Comparison of ENCODE assay signal across 12 cellular contexts in the genomic region with DNA sequence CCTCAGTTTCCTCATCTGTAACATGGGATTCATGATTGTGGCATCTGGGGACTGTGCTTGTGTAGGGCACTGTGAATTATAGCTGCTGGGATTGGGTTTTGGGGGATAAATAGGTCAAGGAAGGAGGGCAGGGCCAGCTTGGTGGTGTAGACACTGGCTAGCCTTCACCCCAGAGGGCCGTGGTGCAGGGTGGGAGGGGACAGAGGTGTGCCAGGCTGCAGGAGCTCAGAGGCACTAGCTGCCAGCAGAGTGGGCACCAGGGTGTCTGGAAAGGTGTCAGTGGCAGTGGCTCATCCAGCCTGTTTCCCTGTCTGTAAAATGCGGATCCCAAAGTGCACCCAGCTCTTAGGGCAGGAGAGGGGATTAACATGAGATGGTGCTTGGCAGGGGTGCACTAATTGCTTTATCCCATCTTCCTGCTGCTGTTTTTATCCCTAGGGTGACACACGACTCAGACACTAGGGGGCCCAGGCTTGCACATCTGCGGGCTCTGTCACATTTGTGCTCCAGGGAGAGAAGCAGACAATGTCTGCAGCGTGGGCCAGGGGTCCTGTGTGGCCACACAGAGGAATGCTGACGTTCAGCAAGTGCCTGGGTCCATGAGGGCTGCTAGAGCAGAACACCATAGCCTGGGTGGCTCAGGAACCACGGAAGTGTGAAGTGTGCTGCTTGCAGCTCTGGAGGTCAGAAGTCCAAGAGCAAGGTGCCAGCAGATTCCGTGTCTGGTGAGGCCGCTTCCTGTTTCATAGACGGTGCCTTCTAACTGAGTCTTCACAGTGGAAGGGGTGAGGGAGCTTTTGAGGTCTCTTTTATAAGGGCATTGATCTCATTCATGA. TPM values are rescaled to one million over a fixed set of nuclear protein-coding genes. Genes with fewer than 3 reads are reported as not detected.
DNase-seq lines count a peak whose midpoint lies in the region; ATAC-seq and TF ChIP-seq lines count a peak whose summit lies in the region.
"Had no signal": no experiment of that assay in that cellular context is flagged by ENCODE, and none has a peak within 500 bp of the region (broad histone marks: within the 10 kb centered on the region; RNA-seq: fewer than 3 reads in every experiment).

No MANE protein-coding gene starts in this region.

- peaks cover 31 to 84% (median 70%) of the 10 kb centered on the region in 11 experiments for H3K36me3 ChIP-seq in BLaER1 treated with 17β-estradiol and CSF1 and Interleukin-3, amounts not matched to agents 10 nM and 100 nM
- no peaks in the 10 kb centered on the region for H3K36me3 ChIP-seq in kidney epithelial cell (ENCODE audit: control insufficient read depth, insufficient read depth, low read length)

- H3K36me3 Mint-ChIP-seq in progenitor cell of endocrine pancreas (ENCODE audit: insufficient read depth) = peaks cover 33% of the 10 kb centered on the region

- no peaks in the 10 kb centered on the region for H4K20me1 ChIP-seq in BLaER1 treated with 17β-estradiol and CSF1 and Interleukin-3, amounts not matched to agents 10 nM and 100 nM

- no peaks in the 10 kb centered on the region for H3K9me3 Mint-ChIP-seq in progenitor cell of endocrine pancreas (ENCODE audit: low read depth)
- H3K9me3 Mint-ChIP-seq: stimulated activated naive CD8-positive, alpha-beta T cell treated with anti-CD3 and anti-CD28 coated beads, Interleukin-15, Interleukin-2, amounts not matched to agents 100 ng/mL and 50 ng/mL, for 24 hours had no signal

- no peaks in the 10 kb centered on the region for H3K27me3 Mint-ChIP-seq in progenitor cell of endocrine pancreas
- H3K27me3 Mint-ChIP-seq: stimulated activated naive CD8-positive, alpha-beta T cell treated with anti-CD3 and anti-CD28 coated beads, Interleukin-15, Interleukin-2, amounts not matched to agents 100 ng/mL and 50 ng/mL, for 24 hours had no signal

- H3K4me3 Mint-ChIP-seq in progenitor cell of endocrine pancreas (ENCODE audit: low read depth) = no peak overlapping the region
- H3K4me3 Mint-ChIP-seq: stimulated activated naive CD8-positive, alpha-beta T cell treated with anti-CD3 and anti-CD28 coated beads, Interleukin-15, Interleukin-2, amounts not matched to agents 100 ng/mL and 50 ng/mL, for 24 hours had no signal

- no peaks in the 10 kb centered on the region for H3K4me1 Mint-ChIP-seq in progenitor cell of endocrine pancreas (ENCODE audit: low read depth)

- peak overlapping the region in 10 of 11 experiments; percentile 43 to 78 (median 65); a peak in 19 of 22 replicates for H3K4me2 ChIP-seq in BLaER1 treated with 17β-estradiol and CSF1 and Interleukin-3, amounts not matched to agents 10 nM and 100 nM

- H3K9ac ChIP-seq in BLaER1 treated with 17β-estradiol and CSF1 and Interleukin-3, amounts not matched to agents 10 nM and 100 nM = peak overlapping the region in 7 of 11 experiments; percentile 60 to 72 (median 65); a peak in 9 of 22 replicates
- H3K9ac ChIP-seq: parathyroid adenoma had no signal

- H3K4me3 ChIP-seq in BLaER1 treated with 17β-estradiol and CSF1 and Interleukin-3, amounts not matched to agents 10 nM and 100 nM = no peak overlapping the region
- no peak overlapping the region for H3K4me3 ChIP-seq in kidney epithelial cell (ENCODE audit: low read depth, low read length)

- H3K9me3 ChIP-seq in BLaER1 treated with 17β-estradiol and CSF1 and Interleukin-3, amounts not matched to agents 10 nM and 100 nM (replicated peaks in 1 of 11) = peaks cover 11 to 36% (median 17%) of the 10 kb centered on the region in 11 experiments; a peak in 21 of 22 replicates

- no peak overlapping the region for H3K27ac Mint-ChIP-seq in progenitor cell of endocrine pancreas
- H3K27ac Mint-ChIP-seq: stimulated activated naive CD8-positive, alpha-beta T cell treated with anti-CD3 and anti-CD28 coated beads, Interleukin-15, Interleukin-2, amounts not matched to agents 100 ng/mL and 50 ng/mL, for 24 hours had no signal

- ATAC-seq in GM21360 (IDR thresholded peaks at IDR 0.05; ENCODE audit: unreplicated experiment) = no peak
- ATAC-seq in HG03457 (IDR thresholded peaks at IDR 0.05; ENCODE audit: unreplicated experiment) = no peak

- TF ChIP-seq CTCF in kidney epithelial cell (IDR thresholded peaks at IDR 0.05; ENCODE audit: insufficient read depth, low read length, poor library complexity, severe bottlenecking) = peak; percentile 31
- no peak for TF ChIP-seq CTCF in progenitor cell of endocrine pancreas (IDR thresholded peaks at IDR 0.05; ENCODE audit: unreplicated experiment)

- no peaks in the 10 kb centered on the region for H3K27me3 ChIP-seq in BLaER1 treated with 17β-estradiol and CSF1 and Interleukin-3, amounts not matched to agents 10 nM and 100 nM
- no peaks in the 10 kb centered on the region for H3K27me3 ChIP-seq in kidney epithelial cell (ENCODE audit: control insufficient read depth, insufficient read depth, low read length)

- H3K4me1 ChIP-seq in BLaER1 treated with 17β-estradiol and CSF1 and Interleukin-3, amounts not matched to agents 10 nM and 100 nM = peaks cover 0 to 40% (median 34%) of the 10 kb centered on the region in 10 experiments; a peak in 18 of 20 replicates
- H3K4me1 ChIP-seq: parathyroid adenoma had no signal

- H3K27ac ChIP-seq in BLaER1 treated with 17β-estradiol and CSF1 and Interleukin-3, amounts not matched to agents 10 nM and 100 nM = peak overlapping the region in 10 of 11 experiments; percentile 60 to 91 (median 83); a peak in 19 of 22 replicates
- H3K27ac ChIP-seq: parathyroid adenoma had no signal

- DNase-seq in M059J (ENCODE audit: low read depth) (peak; percentile 60), amniotic epithelial cell (ENCODE audit: low read depth) (peak; percentile 27), kidney epithelial cell (ENCODE audit: low read depth) (no peak), mesenteric fat pad (ENCODE audit: low spot score) (no peak), progenitor cell of endocrine pancreas (ENCODE audit: low spot score, unreplicated experiment) (no peak)
- DNase-seq: activated CD4-positive, alpha-beta T cell treated with anti-CD3 and anti-CD28 coated beads, Interleukin-2, amount 50 U/mL, for 1 hour; Karpas-422 had no signal

RNA-seq across cellular contexts. Expression of a gene that starts 19.3 kb away (rescaled TPM):
- 0.42 and 1.9 TPM in 2 replicates for total RNA-seq in M059J (2014; rRNA removed; shearing (Covaris generic))
- total RNA-seq in kidney epithelial cell (13.5 and 20.9 TPM in 2 replicates), mesenteric fat pad (3.7 TPM), progenitor cell of endocrine pancreas (57.3 and 57.5 TPM in 2 replicates)

Comparison
In these comparisons a context has a peak if more than half of its experiments do, and no peak if none do; other contexts are left out.
1. DNase-seq: peak in M059J (single experiment) and amniotic epithelial cell (single experiment); none in kidney epithelial cell (single experiment), mesenteric fat pad (single experiment) and progenitor cell of endocrine pancreas (single experiment).